In the genomic region with DNA sequence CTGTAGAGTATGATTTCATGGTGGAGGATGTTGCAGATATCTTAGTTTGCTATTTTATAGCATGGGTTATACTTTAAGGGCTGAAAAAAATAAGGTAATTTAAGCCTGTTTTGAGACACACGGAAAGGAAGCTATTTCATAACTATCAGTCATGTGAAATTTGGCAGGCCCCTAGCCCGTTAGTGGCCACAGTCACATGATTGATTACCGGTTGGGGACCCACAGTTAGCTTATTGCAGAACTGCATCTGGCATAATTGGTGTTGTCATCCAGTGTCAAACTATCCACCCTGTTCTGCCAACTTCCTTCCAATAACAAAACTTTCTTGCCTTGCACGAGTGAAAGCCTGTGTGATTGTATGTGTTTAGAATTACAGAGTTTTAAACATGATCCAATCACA, we compare ENCODE assay signal across 14 cellular contexts. TPM values are rescaled to one million over a fixed set of nuclear protein-coding genes. Genes with fewer than 3 reads are reported as not detected.
A peak's percentile ranks its signal among the peaks of the same experiment; 100 is the strongest.
DNase-seq lines count a peak whose midpoint lies in the region; ATAC-seq and TF ChIP-seq lines count a peak whose summit lies in the region.
"Had no signal": no experiment of that assay in that cellular context is flagged by ENCODE, and none has a peak within 500 bp of the region (broad histone marks: within the 10 kb centered on the region; RNA-seq: fewer than 3 reads in every experiment).

No MANE protein-coding gene starts in this region.

- peaks cover 10% of the 10 kb centered on the region for H3K36me3 Mint-ChIP-seq in chondrocyte (ENCODE audit: low read depth)

- no peak overlapping the region for H2AFZ ChIP-seq in hepatocyte
- H2AFZ ChIP-seq: neural progenitor cell had no signal

- H3K27ac Mint-ChIP-seq in chondrocyte (ENCODE audit: unreplicated experiment), result peak overlapping the region; percentile 77
- H3K27ac Mint-ChIP-seq: activated T-helper 1 cell treated with anti-CD3 and anti-CD28 coated beads, Interleukin-12 subunit alpha, Interleukin-12 subunit beta, Interleukin-2, Interleukin-4 antibody, amounts not matched to agents 30 ng/mL and 10 ng/mL and 1 ng/mL, durations not matched to agents 14 hours and 24 hours and 36 hours had no signal

- H3K9me3 Mint-ChIP-seq in chondrocyte (ENCODE audit: low read depth), result no peaks in the 10 kb centered on the region

- peak; percentile 4 for TF ChIP-seq POLR2A in right lobe of liver (IDR thresholded peaks at IDR 0.05)

- 8% methylated on average over 4 of the region's 4 CpGs for WGBS in right lobe of liver (ENCODE audit: insufficient coverage, low coverage, low lambda C conversion rate, missing lambda C conversion rate)
- 64% methylated on average over 4 of the region's 4 CpGs for WGBS in hepatocyte (ENCODE audit: low lambda C conversion rate, missing lambda C conversion rate)

- H3K27me3 ChIP-seq in right lobe of liver (no peaks in the 10 kb centered on the region), tibial artery (no peaks in the 10 kb centered on the region), hepatocyte (no peaks in the 10 kb centered on the region)
- H3K27me3 ChIP-seq: neural progenitor cell had no signal

- peaks cover 83% of the 10 kb centered on the region for H3K4me1 Mint-ChIP-seq in chondrocyte (ENCODE audit: low read depth)

- no peaks in the 10 kb centered on the region for H3K27me3 Mint-ChIP-seq in chondrocyte (ENCODE audit: low read depth)
- H3K27me3 Mint-ChIP-seq: brain had no signal

- H4K20me1 ChIP-seq in hepatocyte (ENCODE audit: insufficient read depth, poor library complexity, severe bottlenecking), result peaks cover 53% of the 10 kb centered on the region

- DNase-seq in MV-4-11 (lab: John Stamatoyannopoulos, UW) (peak; percentile 97), chondrocyte (ENCODE audit: low spot score) (no peak), right lobe of liver (peak; percentile 35 to 77 (median 62)), tibial artery (peak; percentile 85 to 86), hepatocyte (ENCODE audit: low spot score) (no peak), A172 (ENCODE audit: low spot score) (no peak)
- DNase-seq: activated CD4-positive, CD25-positive, alpha-beta regulatory T cell; Caco-2 had no signal

- intact Hi-C loops in right lobe of liver (cut with DNase I) (no loop called here), tibial artery (cut with DNase I; ENCODE audit: low total_unique reads) (no loop called here)

- H3K4me1 ChIP-seq in right lobe of liver (peaks cover 0 to 85% (median 36%) of the 10 kb centered on the region in 4 donors), tibial artery (peaks cover 0 to 83% (median 28%) of the 10 kb centered on the region in 4 donors), hepatocyte (ENCODE audit: insufficient read depth) (peaks cover 41% of the 10 kb centered on the region)

- peaks cover 100% of the 10 kb centered on the region for H3K79me2 ChIP-seq in hepatocyte

- H3K36me3 ChIP-seq in right lobe of liver (no peaks in the 10 kb centered on the region), tibial artery (peaks cover 0 to 3% (median 0%) of the 10 kb centered on the region in 3 donors), hepatocyte (replicated peaks; ENCODE audit: insufficient read depth, low read depth) (no peaks in the 10 kb centered on the region)
- H3K36me3 ChIP-seq: neural progenitor cell had no signal

- TF ChIP-seq CTCF in chondrocyte (IDR thresholded peaks at IDR 0.05), result no peak
- TF ChIP-seq CTCF in right lobe of liver (IDR thresholded peaks at IDR 0.05), result no peak
- TF ChIP-seq CTCF in tibial artery (IDR thresholded peaks at IDR 0.05), result no peak
- TF ChIP-seq CTCF in hepatocyte (IDR thresholded peaks at IDR 0.05; ENCODE audit: poor library complexity), result no peak

- H3K4me2 ChIP-seq in hepatocyte, result no peak overlapping the region
- H3K4me2 ChIP-seq: neural progenitor cell had no signal

- H3K9me3 ChIP-seq in right lobe of liver, result no peaks in the 10 kb centered on the region
- no peaks in the 10 kb centered on the region for H3K9me3 ChIP-seq in tibial artery
- no peaks in the 10 kb centered on the region for H3K9me3 ChIP-seq in hepatocyte (ENCODE audit: low read depth)
- H3K9me3 ChIP-seq: Caco-2 had no signal

- H3K27ac ChIP-seq in right lobe of liver (peak overlapping the region; percentile 1 to 84 (median 64)), tibial artery (peak overlapping the region; percentile 58 to 65), hepatocyte (no peak overlapping the region)
- H3K27ac ChIP-seq: epithelial cell of prostate, neural progenitor cell had no signal

- no peak overlapping the region for H3K4me3 ChIP-seq in right lobe of liver
- no peak overlapping the region for H3K4me3 ChIP-seq in tibial artery
- no peak overlapping the region for H3K4me3 ChIP-seq in hepatocyte
- H3K4me3 ChIP-seq: neural progenitor cell had no signal

- H3K4me3 Mint-ChIP-seq in chondrocyte (ENCODE audit: unreplicated experiment), result no peak overlapping the region
- H3K4me3 Mint-ChIP-seq: activated T-helper 1 cell treated with anti-CD3 and anti-CD28 coated beads, Interleukin-12 subunit alpha, Interleukin-12 subunit beta, Interleukin-2, Interleukin-4 antibody, amounts not matched to agents 30 ng/mL and 10 ng/mL and 1 ng/mL, durations not matched to agents 14 hours and 24 hours and 36 hours; brain; neural progenitor cell had no signal

- no peaks in the 10 kb centered on the region for H3K9me2 ChIP-seq in hepatocyte (replicated peaks; ENCODE audit: insufficient read depth)

- ATAC-seq in right lobe of liver, result peak; percentile 62 to 81 (median 71)
- no peak for ATAC-seq in HG02840 (IDR thresholded peaks at IDR 0.05; ENCODE audit: low FRiP score, unreplicated experiment)
- ATAC-seq in HG03565 (IDR thresholded peaks at IDR 0.05; ENCODE audit: unreplicated experiment), result no peak

RNA-seq across cellular contexts. Expression of a gene that starts 35.2 kb away (rescaled TPM):
- 290 to 304 TPM (median 293 TPM) in 3 replicates for total RNA-seq in chondrocyte
- 100 to 1,000 TPM in 1 of 6 experiments, 10 to 100 TPM in 5; 40.2 to 184 (median 63.5) TPM for total RNA-seq in right lobe of liver
- total RNA-seq in hepatocyte, result 91.9 and 113 TPM in 2 replicates
- 61.2 and 66.3 TPM in 2 replicates for polyA plus RNA-seq in hepatocyte
- total RNA-seq in A172 (2014; rRNA removed; shearing (Covaris generic)), result 67.2 and 74.4 TPM in 2 replicates

Comparison
In these comparisons a context has a peak if more than half of its experiments do, and no peak if none do; other contexts are left out.
1. DNase-seq: peak in MV-4-11 (single experiment), right lobe of liver (3 of 3) and tibial artery (2 of 2); none in chondrocyte (single experiment), hepatocyte (single experiment) and A172 (single experiment).
2. ATAC-seq: peak in right lobe of liver (4 of 4); none in HG02840 (single experiment) and HG03565 (single experiment).